Comparison of ENCODE assay signal across 15 cellular contexts in the genomic region with DNA sequence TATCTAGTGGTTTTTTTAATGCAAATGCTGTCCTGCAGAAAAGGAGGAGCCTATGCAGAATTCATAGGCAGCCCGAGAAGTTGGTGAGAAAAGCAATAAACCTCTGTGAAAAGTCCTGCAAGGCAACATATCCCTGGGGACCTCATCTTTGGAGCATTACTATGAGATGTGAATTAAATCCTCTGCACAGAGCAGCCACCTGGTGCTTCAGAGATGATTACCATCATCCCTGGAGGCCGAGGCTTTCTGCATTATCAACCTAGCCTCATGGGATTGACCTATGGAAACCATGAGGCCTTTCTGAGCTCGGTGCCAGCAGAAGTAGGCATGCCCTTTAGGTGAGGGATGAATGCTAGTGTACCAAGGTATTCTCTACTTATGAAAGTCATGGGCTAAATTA.
DNase-seq lines count a peak whose midpoint lies in the region; TF ChIP-seq lines count a peak whose summit lies in the region.
"Had no signal": no experiment of that assay in that cellular context is flagged by ENCODE, and none has a peak within 500 bp of the region (broad histone marks: within the 10 kb centered on the region; RNA-seq: fewer than 3 reads in every experiment).

No MANE protein-coding gene starts in this region.

- no peak overlapping the region for H2AFZ ChIP-seq in Karpas-422 (ENCODE audit: low read length)

- H3K4me2 ChIP-seq in Karpas-422 (ENCODE audit: low read depth, low read length, poor library complexity, severe bottlenecking): peak overlapping the region; percentile 56
- H3K4me2 ChIP-seq: A549 had no signal

- TF ChIP-seq CTCF in lower leg skin (IDR thresholded peaks at IDR 0.05): no peak

- peak overlapping the region; percentile 45 for H3K4me3 ChIP-seq in Karpas-422 (ENCODE audit: low read length)
- H3K4me3 ChIP-seq in lower leg skin (ENCODE audit: low read depth, poor library complexity, severe bottlenecking): peak overlapping the region; percentile 14
- H3K4me3 ChIP-seq: A549, HAP-1 had no signal

- no peaks in the 10 kb centered on the region for H3K9me2 ChIP-seq in Karpas-422 (replicated peaks; ENCODE audit: insufficient read depth, low read length)

- H4K20me1 ChIP-seq in Karpas-422 (ENCODE audit: insufficient read depth, low read depth, low read length): no peaks in the 10 kb centered on the region

- intact Hi-C loops in lower leg skin (cut with DNase I; ENCODE audit: low total_unique reads): no loop called here

- H3K9me3 ChIP-seq in Karpas-422 (ENCODE audit: low read length): no peaks in the 10 kb centered on the region
- H3K9me3 ChIP-seq: A549, BE2C, Caco-2, HAP-1 had no signal

- H3K4me1 ChIP-seq in Karpas-422 (ENCODE audit: low read length): peaks cover 88% of the 10 kb centered on the region
- H3K4me1 ChIP-seq: A549, BE2C, Caco-2, HAP-1 had no signal

- DNase-seq in Karpas-422 (peak; percentile 96), NCI-H1436 treated with DMSO at 0.1 percent for 48 hours (lab: John Stamatoyannopoulos, UW) (peak; percentile 67), NCI-H526 treated with DMSO at 0.1 percent for 48 hours (lab: John Stamatoyannopoulos, UW) (peak; percentile 97), lower leg skin (ENCODE audit: low spot score in 2 of 2) (no peak)
- DNase-seq in activated naive CD4-positive, alpha-beta T cell treated with Interleukin-2 at 50 U/mL for 16 hours: no peak
- DNase-seq in NK-92 treated with Interleukin-12 subunit alpha and Interleukin-12 subunit beta, amount 100 ng/mL, for 24 hours (lab: John Stamatoyannopoulos, UW): no peak
- DNase-seq: BE2C; Caco-2; CD8-positive, alpha-beta T cell; DMS53; GF-D8; GOT3 had no signal

- peak overlapping the region; percentile 96 for H3K27ac ChIP-seq in Karpas-422 (ENCODE audit: low read length)
- H3K27ac ChIP-seq: A549, C4-2B had no signal

- H3K36me3 ChIP-seq in Karpas-422 (ENCODE audit: insufficient read depth, low read length): no peaks in the 10 kb centered on the region
- H3K36me3 ChIP-seq: BE2C, HAP-1 had no signal

- peak overlapping the region; percentile 49 for H3K9ac ChIP-seq in Karpas-422 (ENCODE audit: low read length)

- 65 to 83% methylated on average over 3 of the region's 3 CpGs for whole genome bisulfite sequencing in lower leg skin, 2 donors

- no peaks in the 10 kb centered on the region for H3K27me3 ChIP-seq in Karpas-422 (ENCODE audit: low read length)
- H3K27me3 ChIP-seq: BE2C had no signal

- TF ChIP-seq POLR2A in lower leg skin (IDR thresholded peaks at IDR 0.05): no peak

- H3K79me2 ChIP-seq in Karpas-422 (ENCODE audit: low read length): no peaks in the 10 kb centered on the region

Comparison
In these comparisons a context has a peak if more than half of its experiments do, and no peak if none do; other contexts are left out.
1. DNase-seq: peak in Karpas-422 (single experiment), NCI-H1436 treated with DMSO at 0.1 percent for 48 hours (single experiment) and NCI-H526 treated with DMSO at 0.1 percent for 48 hours (single experiment); none in lower leg skin (0 of 2), activated naive CD4-positive, alpha-beta T cell treated with Interleukin-2 at 50 U/mL for 16 hours (single experiment) and NK-92 treated with Interleukin-12 subunit alpha and Interleukin-12 subunit beta, amount 100 ng/mL, for 24 hours (single experiment).